Comparison of ENCODE assay signal across 1 cellular context in the genomic region with DNA sequence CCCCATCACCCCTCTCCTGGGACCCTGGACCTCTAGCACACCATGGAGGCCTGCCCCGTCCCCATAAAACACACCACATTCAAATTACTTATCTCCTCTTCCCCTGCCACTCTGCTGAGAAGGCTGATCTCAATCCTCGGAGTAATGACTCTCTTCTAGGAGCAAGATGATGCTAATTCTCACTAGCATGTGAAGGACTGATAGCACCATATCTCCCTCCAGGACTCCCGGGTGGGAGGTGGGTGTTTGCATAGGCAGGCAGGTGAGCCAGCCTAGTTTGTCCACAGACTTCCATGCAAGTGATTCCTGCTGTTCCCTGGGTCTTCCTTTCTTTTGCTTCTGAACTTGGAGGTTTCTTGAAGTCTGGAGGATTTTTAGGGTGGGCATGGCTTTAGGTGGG.
TF ChIP-seq lines count a peak whose summit lies in the region.

No MANE protein-coding gene starts in this region.

TF ChIP-seq in K562, 482 proteins besides CTCF, POLR2A, EP300 and RAD21 (continued from another document and continues in another):
- TF ChIP-seq, protein P1, sequence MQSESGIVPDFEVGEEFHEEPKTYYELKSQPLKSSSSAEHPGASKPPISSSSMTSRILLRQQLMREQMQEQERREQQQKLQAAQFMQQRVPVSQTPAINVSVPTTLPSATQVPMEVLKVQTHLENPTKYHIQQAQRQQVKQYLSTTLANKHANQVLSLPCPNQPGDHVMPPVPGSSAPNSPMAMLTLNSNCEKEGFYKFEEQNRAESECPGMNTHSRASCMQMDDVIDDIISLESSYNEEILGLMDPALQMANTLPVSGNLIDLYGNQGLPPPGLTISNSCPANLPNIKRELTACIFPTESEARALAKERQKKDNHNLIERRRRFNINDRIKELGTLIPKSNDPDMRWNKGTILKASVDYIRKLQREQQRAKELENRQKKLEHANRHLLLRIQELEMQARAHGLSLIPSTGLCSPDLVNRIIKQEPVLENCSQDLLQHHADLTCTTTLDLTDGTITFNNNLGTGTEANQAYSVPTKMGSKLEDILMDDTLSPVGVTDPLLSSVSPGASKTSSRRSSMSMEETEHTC (IDR thresholded peaks at IDR 0.05): no peak
- TF ChIP-seq FOXA3 (CRISPR knock-in tag; conservative IDR thresholded peaks at IDR 0.05 in 1 of 2, IDR thresholded peaks at IDR 0.05 in 1 of 2): peak in 1 of 2 experiments; percentile 63; a peak in 2 of 4 replicates
- TF ChIP-seq SMAD1 (IDR thresholded peaks at IDR 0.05; ENCODE audit: low read depth, low read length, partially characterized antibody): no peak
- TF ChIP-seq, protein P2, sequence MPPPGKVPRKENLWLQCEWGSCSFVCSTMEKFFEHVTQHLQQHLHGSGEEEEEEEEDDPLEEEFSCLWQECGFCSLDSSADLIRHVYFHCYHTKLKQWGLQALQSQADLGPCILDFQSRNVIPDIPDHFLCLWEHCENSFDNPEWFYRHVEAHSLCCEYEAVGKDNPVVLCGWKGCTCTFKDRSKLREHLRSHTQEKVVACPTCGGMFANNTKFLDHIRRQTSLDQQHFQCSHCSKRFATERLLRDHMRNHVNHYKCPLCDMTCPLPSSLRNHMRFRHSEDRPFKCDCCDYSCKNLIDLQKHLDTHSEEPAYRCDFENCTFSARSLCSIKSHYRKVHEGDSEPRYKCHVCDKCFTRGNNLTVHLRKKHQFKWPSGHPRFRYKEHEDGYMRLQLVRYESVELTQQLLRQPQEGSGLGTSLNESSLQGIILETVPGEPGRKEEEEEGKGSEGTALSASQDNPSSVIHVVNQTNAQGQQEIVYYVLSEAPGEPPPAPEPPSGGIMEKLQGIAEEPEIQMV (tag; conservative IDR thresholded peaks at IDR 0.05; ENCODE audit: low read depth): no peak
- TF ChIP-seq, protein P3, sequence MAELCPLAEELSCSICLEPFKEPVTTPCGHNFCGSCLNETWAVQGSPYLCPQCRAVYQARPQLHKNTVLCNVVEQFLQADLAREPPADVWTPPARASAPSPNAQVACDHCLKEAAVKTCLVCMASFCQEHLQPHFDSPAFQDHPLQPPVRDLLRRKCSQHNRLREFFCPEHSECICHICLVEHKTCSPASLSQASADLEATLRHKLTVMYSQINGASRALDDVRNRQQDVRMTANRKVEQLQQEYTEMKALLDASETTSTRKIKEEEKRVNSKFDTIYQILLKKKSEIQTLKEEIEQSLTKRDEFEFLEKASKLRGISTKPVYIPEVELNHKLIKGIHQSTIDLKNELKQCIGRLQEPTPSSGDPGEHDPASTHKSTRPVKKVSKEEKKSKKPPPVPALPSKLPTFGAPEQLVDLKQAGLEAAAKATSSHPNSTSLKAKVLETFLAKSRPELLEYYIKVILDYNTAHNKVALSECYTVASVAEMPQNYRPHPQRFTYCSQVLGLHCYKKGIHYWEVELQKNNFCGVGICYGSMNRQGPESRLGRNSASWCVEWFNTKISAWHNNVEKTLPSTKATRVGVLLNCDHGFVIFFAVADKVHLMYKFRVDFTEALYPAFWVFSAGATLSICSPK (IDR thresholded peaks at IDR 0.05; ENCODE audit: borderline replicate concordance): no peak
- no peak for TF ChIP-seq ZFP1 (CRISPR knock-in tag; IDR thresholded peaks at IDR 0.05)
- TF ChIP-seq ZNF79 (CRISPR knock-in tag; IDR thresholded peaks at IDR 0.05; ENCODE audit: low read depth): no peak
- TF ChIP-seq PHB2 (IDR thresholded peaks at IDR 0.05; ENCODE audit: low read depth): 0 out of 2 replicates have a peak, but pooled peaks have one; percentile 60
- no peak for TF ChIP-seq NONO (IDR thresholded peaks at IDR 0.05; ENCODE audit: low read depth in 2 of 2, low read length in 1 of 2)
- no peak for TF ChIP-seq LARP7 (IDR thresholded peaks at IDR 0.05)
- TF ChIP-seq ZFPM2 (CRISPR knock-in tag; IDR thresholded peaks at IDR 0.05): no peak
- TF ChIP-seq ZNF384 (IDR thresholded peaks at IDR 0.05; ENCODE audit: low read depth, low read length): no peak
- TF ChIP-seq, protein P4, sequence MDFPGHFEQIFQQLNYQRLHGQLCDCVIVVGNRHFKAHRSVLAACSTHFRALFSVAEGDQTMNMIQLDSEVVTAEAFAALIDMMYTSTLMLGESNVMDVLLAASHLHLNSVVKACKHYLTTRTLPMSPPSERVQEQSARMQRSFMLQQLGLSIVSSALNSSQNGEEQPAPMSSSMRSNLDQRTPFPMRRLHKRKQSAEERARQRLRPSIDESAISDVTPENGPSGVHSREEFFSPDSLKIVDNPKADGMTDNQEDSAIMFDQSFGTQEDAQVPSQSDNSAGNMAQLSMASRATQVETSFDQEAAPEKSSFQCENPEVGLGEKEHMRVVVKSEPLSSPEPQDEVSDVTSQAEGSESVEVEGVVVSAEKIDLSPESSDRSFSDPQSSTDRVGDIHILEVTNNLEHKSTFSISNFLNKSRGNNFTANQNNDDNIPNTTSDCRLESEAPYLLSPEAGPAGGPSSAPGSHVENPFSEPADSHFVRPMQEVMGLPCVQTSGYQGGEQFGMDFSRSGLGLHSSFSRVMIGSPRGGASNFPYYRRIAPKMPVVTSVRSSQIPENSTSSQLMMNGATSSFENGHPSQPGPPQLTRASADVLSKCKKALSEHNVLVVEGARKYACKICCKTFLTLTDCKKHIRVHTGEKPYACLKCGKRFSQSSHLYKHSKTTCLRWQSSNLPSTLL (IDR thresholded peaks at IDR 0.05): no peak
- no peak for TF ChIP-seq PHF8 (IDR thresholded peaks at IDR 0.05; ENCODE audit: borderline replicate concordance, low read length)
- no peak for TF ChIP-seq XRCC3 (IDR thresholded peaks at IDR 0.05)
- no peak for TF ChIP-seq NCOA2 (IDR thresholded peaks at IDR 0.05; ENCODE audit: partially characterized antibody in 2 of 2)
- TF ChIP-seq NFIC (IDR thresholded peaks at IDR 0.05): peak; percentile 76
- no peak for TF ChIP-seq ZC3H4 (CRISPR knock-in tag; IDR thresholded peaks at IDR 0.05; ENCODE audit: borderline replicate concordance)
- TF ChIP-seq KAT8 (IDR thresholded peaks at IDR 0.05; ENCODE audit: low read depth): no peak
- TF ChIP-seq TEAD4 (IDR thresholded peaks at IDR 0.05; ENCODE audit: low read length): peak; percentile 91
- no peak for TF ChIP-seq TEAD4 (CRISPR knock-in tag; IDR thresholded peaks at IDR 0.05; ENCODE audit: borderline replicate concordance)
- TF ChIP-seq PTBP1 (IDR thresholded peaks at IDR 0.05; ENCODE audit: low read depth, low read length): no peak
- no peak for TF ChIP-seq NUFIP1 (IDR thresholded peaks at IDR 0.05; ENCODE audit: partially characterized antibody)
- TF ChIP-seq, protein P5, sequence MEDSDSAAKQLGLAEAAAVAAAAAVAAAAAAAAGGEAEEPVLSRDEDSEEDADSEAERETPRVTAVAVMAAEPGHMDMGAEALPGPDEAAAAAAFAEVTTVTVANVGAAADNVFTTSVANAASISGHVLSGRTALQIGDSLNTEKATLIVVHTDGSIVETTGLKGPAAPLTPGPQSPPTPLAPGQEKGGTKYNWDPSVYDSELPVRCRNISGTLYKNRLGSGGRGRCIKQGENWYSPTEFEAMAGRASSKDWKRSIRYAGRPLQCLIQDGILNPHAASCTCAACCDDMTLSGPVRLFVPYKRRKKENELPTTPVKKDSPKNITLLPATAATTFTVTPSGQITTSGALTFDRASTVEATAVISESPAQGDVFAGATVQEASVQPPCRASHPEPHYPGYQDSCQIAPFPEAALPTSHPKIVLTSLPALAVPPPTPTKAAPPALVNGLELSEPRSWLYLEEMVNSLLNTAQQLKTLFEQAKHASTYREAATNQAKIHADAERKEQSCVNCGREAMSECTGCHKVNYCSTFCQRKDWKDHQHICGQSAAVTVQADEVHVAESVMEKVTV (CRISPR knock-in tag; IDR thresholded peaks at IDR 0.05): no peak
- TF ChIP-seq, protein P6, sequence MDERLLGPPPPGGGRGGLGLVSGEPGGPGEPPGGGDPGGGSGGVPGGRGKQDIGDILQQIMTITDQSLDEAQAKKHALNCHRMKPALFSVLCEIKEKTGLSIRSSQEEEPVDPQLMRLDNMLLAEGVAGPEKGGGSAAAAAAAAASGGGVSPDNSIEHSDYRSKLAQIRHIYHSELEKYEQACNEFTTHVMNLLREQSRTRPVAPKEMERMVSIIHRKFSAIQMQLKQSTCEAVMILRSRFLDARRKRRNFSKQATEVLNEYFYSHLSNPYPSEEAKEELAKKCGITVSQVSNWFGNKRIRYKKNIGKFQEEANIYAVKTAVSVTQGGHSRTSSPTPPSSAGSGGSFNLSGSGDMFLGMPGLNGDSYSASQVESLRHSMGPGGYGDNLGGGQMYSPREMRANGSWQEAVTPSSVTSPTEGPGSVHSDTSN (CRISPR knock-in tag; IDR thresholded peaks at IDR 0.05; ENCODE audit: low read depth): peak; percentile 13; the same call in 1 of the 2 replicates
- TF ChIP-seq, protein P6 (tag; conservative IDR thresholded peaks at IDR 0.05; ENCODE audit: low read depth): 0 out of 2 replicates have a peak, but pooled peaks have one; percentile 12
- no peak for TF ChIP-seq DNMT1 (IDR thresholded peaks at IDR 0.05)
- no peak; the same call in 1 of the 2 replicates for TF ChIP-seq FOSL1 (tag; conservative IDR thresholded peaks at IDR 0.05)
- TF ChIP-seq ARID2 (IDR thresholded peaks at IDR 0.05): no peak
- no peak for TF ChIP-seq TAF7 (tag; IDR thresholded peaks at IDR 0.05)
- TF ChIP-seq NR3C1 (CRISPR knock-in tag; IDR thresholded peaks at IDR 0.05): no peak
- peak; percentile 74 for TF ChIP-seq MTA2 (IDR thresholded peaks at IDR 0.05; ENCODE audit: low read depth)
- no peak for TF ChIP-seq ZNF217 (CRISPR knock-in tag; IDR thresholded peaks at IDR 0.05)
- no peak for TF ChIP-seq NR2C2 (CRISPR knock-in tag; IDR thresholded peaks at IDR 0.05)
- TF ChIP-seq NR2C2 (tag; IDR thresholded peaks at IDR 0.05): no peak
- peak; percentile 40; the same call in 1 of the 2 replicates for TF ChIP-seq GATA2 (CRISPR knock-in tag; IDR thresholded peaks at IDR 0.05)
- no peak for TF ChIP-seq BRCA1 (IDR thresholded peaks at IDR 0.05)
- no peak for TF ChIP-seq BRCA1 (CRISPR knock-in tag; IDR thresholded peaks at IDR 0.05)
- TF ChIP-seq, protein P7, sequence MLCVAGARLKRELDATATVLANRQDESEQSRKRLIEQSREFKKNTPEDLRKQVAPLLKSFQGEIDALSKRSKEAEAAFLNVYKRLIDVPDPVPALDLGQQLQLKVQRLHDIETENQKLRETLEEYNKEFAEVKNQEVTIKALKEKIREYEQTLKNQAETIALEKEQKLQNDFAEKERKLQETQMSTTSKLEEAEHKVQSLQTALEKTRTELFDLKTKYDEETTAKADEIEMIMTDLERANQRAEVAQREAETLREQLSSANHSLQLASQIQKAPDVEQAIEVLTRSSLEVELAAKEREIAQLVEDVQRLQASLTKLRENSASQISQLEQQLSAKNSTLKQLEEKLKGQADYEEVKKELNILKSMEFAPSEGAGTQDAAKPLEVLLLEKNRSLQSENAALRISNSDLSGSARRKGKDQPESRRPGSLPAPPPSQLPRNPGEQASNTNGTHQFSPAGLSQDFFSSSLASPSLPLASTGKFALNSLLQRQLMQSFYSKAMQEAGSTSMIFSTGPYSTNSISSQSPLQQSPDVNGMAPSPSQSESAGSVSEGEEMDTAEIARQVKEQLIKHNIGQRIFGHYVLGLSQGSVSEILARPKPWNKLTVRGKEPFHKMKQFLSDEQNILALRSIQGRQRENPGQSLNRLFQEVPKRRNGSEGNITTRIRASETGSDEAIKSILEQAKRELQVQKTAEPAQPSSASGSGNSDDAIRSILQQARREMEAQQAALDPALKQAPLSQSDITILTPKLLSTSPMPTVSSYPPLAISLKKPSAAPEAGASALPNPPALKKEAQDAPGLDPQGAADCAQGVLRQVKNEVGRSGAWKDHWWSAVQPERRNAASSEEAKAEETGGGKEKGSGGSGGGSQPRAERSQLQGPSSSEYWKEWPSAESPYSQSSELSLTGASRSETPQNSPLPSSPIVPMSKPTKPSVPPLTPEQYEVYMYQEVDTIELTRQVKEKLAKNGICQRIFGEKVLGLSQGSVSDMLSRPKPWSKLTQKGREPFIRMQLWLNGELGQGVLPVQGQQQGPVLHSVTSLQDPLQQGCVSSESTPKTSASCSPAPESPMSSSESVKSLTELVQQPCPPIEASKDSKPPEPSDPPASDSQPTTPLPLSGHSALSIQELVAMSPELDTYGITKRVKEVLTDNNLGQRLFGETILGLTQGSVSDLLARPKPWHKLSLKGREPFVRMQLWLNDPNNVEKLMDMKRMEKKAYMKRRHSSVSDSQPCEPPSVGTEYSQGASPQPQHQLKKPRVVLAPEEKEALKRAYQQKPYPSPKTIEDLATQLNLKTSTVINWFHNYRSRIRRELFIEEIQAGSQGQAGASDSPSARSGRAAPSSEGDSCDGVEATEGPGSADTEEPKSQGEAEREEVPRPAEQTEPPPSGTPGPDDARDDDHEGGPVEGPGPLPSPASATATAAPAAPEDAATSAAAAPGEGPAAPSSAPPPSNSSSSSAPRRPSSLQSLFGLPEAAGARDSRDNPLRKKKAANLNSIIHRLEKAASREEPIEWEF (CRISPR knock-in tag; IDR thresholded peaks at IDR 0.05): no peak
- TF ChIP-seq, protein P8, sequence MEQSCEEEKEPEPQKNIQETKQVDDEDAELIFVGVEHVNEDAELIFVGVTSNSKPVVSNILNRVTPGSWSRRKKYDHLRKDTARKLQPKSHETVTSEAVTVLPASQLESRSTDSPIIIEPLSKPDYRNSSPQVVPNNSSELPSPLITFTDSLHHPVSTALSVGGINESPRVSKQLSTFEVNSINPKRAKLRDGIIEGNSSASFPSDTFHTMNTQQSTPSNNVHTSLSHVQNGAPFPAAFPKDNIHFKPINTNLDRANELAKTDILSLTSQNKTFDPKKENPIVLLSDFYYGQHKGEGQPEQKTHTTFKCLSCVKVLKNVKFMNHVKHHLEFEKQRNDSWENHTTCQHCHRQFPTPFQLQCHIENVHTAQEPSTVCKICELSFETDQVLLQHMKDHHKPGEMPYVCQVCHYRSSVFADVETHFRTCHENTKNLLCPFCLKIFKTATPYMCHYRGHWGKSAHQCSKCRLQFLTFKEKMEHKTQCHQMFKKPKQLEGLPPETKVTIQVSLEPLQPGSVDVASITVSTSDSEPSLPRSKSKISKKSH (CRISPR knock-in tag; IDR thresholded peaks at IDR 0.05): no peak
- peak; percentile 87 for TF ChIP-seq DPF2 (IDR thresholded peaks at IDR 0.05)
- TF ChIP-seq SRF (CRISPR knock-in tag; IDR thresholded peaks at IDR 0.05): no peak
- TF ChIP-seq THRAP3 (IDR thresholded peaks at IDR 0.05; ENCODE audit: borderline replicate concordance): no peak
- no peak for TF ChIP-seq SLC30A9 (CRISPR knock-in tag; IDR thresholded peaks at IDR 0.05)
- TF ChIP-seq MYBL2 (IDR thresholded peaks at IDR 0.05; ENCODE audit: low read depth): no peak
- no peak for TF ChIP-seq MYBL2 (CRISPR knock-in tag; IDR thresholded peaks at IDR 0.05; ENCODE audit: borderline replicate concordance)
- TF ChIP-seq ZNF445 (CRISPR knock-in tag; IDR thresholded peaks at IDR 0.05; ENCODE audit: low read depth): no peak
- TF ChIP-seq PHB (CRISPR knock-in tag; IDR thresholded peaks at IDR 0.05): no peak
- no peak for TF ChIP-seq NR4A1 (CRISPR knock-in tag; IDR thresholded peaks at IDR 0.05)
- no peak for TF ChIP-seq NR4A1 (tag; IDR thresholded peaks at IDR 0.05)
- no peak for TF ChIP-seq ZNF184 (CRISPR knock-in tag; IDR thresholded peaks at IDR 0.05)
- TF ChIP-seq MTA3 (IDR thresholded peaks at IDR 0.05; ENCODE audit: borderline replicate concordance): 0 out of 2 replicates have a peak, but pooled peaks have one; percentile 20
- 0 out of 2 replicates have a peak, but pooled peaks have one; percentile 29 for TF ChIP-seq SMAD4 (CRISPR knock-in tag; conservative IDR thresholded peaks at IDR 0.05)
